Comparison of ENCODE assay signal across 9 cellular contexts in genomic region chr11:65132238-65132987, GRCh38. TPM values are rescaled to one million over a fixed set of nuclear protein-coding genes. Genes with fewer than 3 reads are reported as not detected.
A peak's percentile ranks its signal among the peaks of the same experiment; 100 is the strongest.
DNase-seq lines count a peak whose midpoint lies in the region; ATAC-seq, FAIRE-seq and TF ChIP-seq lines count a peak whose summit lies in the region.
"Had no signal": no experiment of that assay in that cellular context is flagged by ENCODE, and none has a peak within 500 bp of the region (broad histone marks: within the 10 kb centered on the region; RNA-seq: fewer than 3 reads in every experiment).

No MANE protein-coding gene starts in this region.

- TF ChIP-seq RAD21 in HepG2 (CRISPR knock-in tag; IDR thresholded peaks at IDR 0.05): no peak

- TF ChIP-seq EP300 in HepG2 (IDR thresholded peaks at IDR 0.05; ENCODE audit: low read depth in 2 of 2, low read length in 2 of 2) (no peak), HepG2 (CRISPR knock-in tag; IDR thresholded peaks at IDR 0.05; ENCODE audit: borderline replicate concordance) (no peak)

- H3K36me3 ChIP-seq in A673 (ENCODE audit: insufficient read depth, low read length, poor library complexity, severe bottlenecking) (peaks cover 50% of the 10 kb centered on the region), PC-9 (ENCODE audit: low read depth) (peaks cover 43% of the 10 kb centered on the region), HepG2 (replicated peaks in 1 of 2; ENCODE audit: control insufficient read depth in 1 of 2, insufficient read depth in 2 of 2, low read length in 2 of 2) (peaks cover 34 to 50% of the 10 kb centered on the region in 2 experiments), SJCRH30 (peaks cover 15% of the 10 kb centered on the region)

- no peak overlapping the region for H2AFZ ChIP-seq in PC-9
- H2AFZ ChIP-seq in HepG2 (ENCODE audit: low read length): no peak overlapping the region

- 88% methylated on average over 4 of the region's 10 CpGs for WGBS in HepG2 (ENCODE audit: low lambda C conversion rate)
- 71 to 75% methylated on average over 7 to 10 of the region's 10 CpGs for WGBS in lower leg skin, 2 donors

- H4K20me1 ChIP-seq in PC-9 (ENCODE audit: insufficient read depth) (peaks cover 34% of the 10 kb centered on the region), HepG2 (ENCODE audit: insufficient read depth, low read length) (peaks cover 17% of the 10 kb centered on the region)

- TF ChIP-seq POLR2A in GM19193 (IDR thresholded peaks at IDR 0.05; ENCODE audit: extremely low read depth, insufficient read depth, insufficient read length) (peak; percentile 78), HepG2 (IDR thresholded peaks at IDR 0.05; ENCODE audit: insufficient read depth in 1 of 2, low read depth in 2 of 2, low read length in 2 of 2) (no peak), lower leg skin (IDR thresholded peaks at IDR 0.05) (no peak)

- ATAC-seq in HepG2 (no peak), GM21360 (IDR thresholded peaks at IDR 0.05; ENCODE audit: unreplicated experiment) (no peak)

- intact Hi-C loops in A673 (cut with micrococcal nuclease; ENCODE audit: unreplicated experiment) (no loop called here), PC-9 (cut with micrococcal nuclease; ENCODE audit: unreplicated experiment) (no loop called here), HepG2 (cut with micrococcal nuclease; ENCODE audit: unreplicated experiment) (no loop called here), lower leg skin (cut with DNase I; ENCODE audit: low total_unique reads) (no loop called here)

- H3K9me2 ChIP-seq in PC-9 (ENCODE audit: insufficient read depth): no peaks in the 10 kb centered on the region

- POLR2A ChIA-PET in A673 (lab: Charles Lee; ENCODE audit: low non-redundant PET): interaction anchor here (0.7 kb wide), 1 partner anchor 26 kb away, joined by 3 read pairs; no protein-coding TSS in a partner anchor
- POLR2A ChIA-PET in PC-9 (lab: Charles Lee; ENCODE audit: unreplicated experiment): no interaction called here
- POLR2A ChIA-PET in HepG2 (lab: Yijun Ruan, JAX): interaction anchor here (0.8 to 5.1 kb wide), 9 partner anchors 10 to 49 kb away, joined by 3 to 105 read pairs (median 23); partner anchors contain the start of genes CAPN1, FAU, MRPL49 and TM7SF2

- CTCF ChIA-PET in A673 (lab: Charles Lee) (no interaction called here), PC-9 (lab: Charles Lee) (no interaction called here), HepG2 (lab: Yijun Ruan, JAX; ENCODE audit: low intra/inter-chr PET ratio, low total read pairs) (interaction anchor here (1.3 kb wide), 1 partner anchor 48 kb away, joined by 3 read pairs; no protein-coding TSS in a partner anchor)

- FAIRE-seq in HepG2 (lab: Jason Lieb, UNC): no peak
- FAIRE-seq: colon had no signal

- H3K9ac ChIP-seq in HepG2 (ENCODE audit: insufficient read depth, low read depth, low read length): 0 out of 2 replicates have a peak overlapping the region, but pooled peaks have one; percentile 7

- H3K4me1 ChIP-seq in A673 (ENCODE audit: insufficient read depth, low read length, poor library complexity, severe bottlenecking): peaks cover 17% of the 10 kb centered on the region
- peaks cover 19% of the 10 kb centered on the region for H3K4me1 ChIP-seq in PC-9 (replicated peaks; ENCODE audit: insufficient read depth)
- peaks cover 25% of the 10 kb centered on the region for H3K4me1 ChIP-seq in HepG2 (ENCODE audit: insufficient read depth, low read length)
- H3K4me1 ChIP-seq in SJCRH30: peaks cover 6% of the 10 kb centered on the region; the same call in 1 of the 2 replicates

- TF ChIP-seq CTCF in A673 (conservative IDR thresholded peaks at IDR 0.05; ENCODE audit: low read depth, low read length) (no peak), PC-9 (conservative IDR thresholded peaks at IDR 0.05) (no peak), HepG2 (CRISPR knock-in tag; IDR thresholded peaks at IDR 0.05) (no peak), lower leg skin (IDR thresholded peaks at IDR 0.05) (no peak)

- in situ Hi-C loops in HepG2 (cut with HindIII; ENCODE audit: extremely low pct_ligation_motif_present, low pct_unique_long_range_greater_than_20kb): no loop called here

- no peak overlapping the region for H3K27ac ChIP-seq in A673 (ENCODE audit: low read depth, low read length, poor library complexity, severe bottlenecking)
- H3K27ac ChIP-seq in PC-9: no peak overlapping the region
- no peak overlapping the region for H3K27ac ChIP-seq in HepG2 (ENCODE audit: extremely low read length, insufficient read depth, low read length)
- H3K27ac ChIP-seq in SJCRH30: no peak overlapping the region

- H3K79me2 ChIP-seq in PC-9 (ENCODE audit: low read depth): peaks cover 35% of the 10 kb centered on the region
- peaks cover 26% of the 10 kb centered on the region for H3K79me2 ChIP-seq in HepG2 (ENCODE audit: insufficient read depth, low read length)

- peaks cover 49% of the 10 kb centered on the region for H3F3A ChIP-seq in PC-9 (ENCODE audit: insufficient read depth, low read depth)

- H3K4me3 ChIP-seq in A673 (ENCODE audit: low read depth, low read length, poor library complexity, severe bottlenecking) (peak overlapping the region; percentile 70), PC-9 (peak overlapping the region; percentile 92; the same call in 1 of the 2 replicates), HepG2 (replicated peaks in 1 of 3; ENCODE audit: insufficient read depth in 1 of 3, low read depth in 2 of 3, low read length in 3 of 3) (peak overlapping the region; percentile 85 to 94 (median 92); a peak in 4 of 6 replicates), lower leg skin (ENCODE audit: low read depth, poor library complexity, severe bottlenecking) (no peak overlapping the region), SJCRH30 (no peak overlapping the region)

- H3K4me2 ChIP-seq in PC-9: peak overlapping the region; percentile 89
- peak overlapping the region; percentile 92 for H3K4me2 ChIP-seq in HepG2 (ENCODE audit: low read depth, low read length)

- H3K9me3 ChIP-seq in A673 (ENCODE audit: low read depth, low read length, poor library complexity, severe bottlenecking): no peaks in the 10 kb centered on the region
- H3K9me3 ChIP-seq in PC-9 (ENCODE audit: insufficient read depth, low read depth): no peaks in the 10 kb centered on the region
- no peaks in the 10 kb centered on the region for H3K9me3 ChIP-seq in HepG2 (ENCODE audit: low read length)
- H3K9me3 ChIP-seq in SJCRH30 (replicated peaks): no peaks in the 10 kb centered on the region

- H3K27me3 ChIP-seq in A673 (replicated peaks; ENCODE audit: insufficient read depth, low read depth, low read length, poor library complexity): no peaks in the 10 kb centered on the region
- no peaks in the 10 kb centered on the region for H3K27me3 ChIP-seq in PC-9 (ENCODE audit: insufficient read depth, low read depth)
- H3K27me3 ChIP-seq in HepG2 (ENCODE audit: control insufficient read depth in 1 of 2, insufficient read depth in 2 of 2, low read length in 2 of 2): no peaks in the 10 kb centered on the region; a peak in 1 of 5 replicates
- H3K27me3 ChIP-seq in SJCRH30: no peaks in the 10 kb centered on the region

- DNase-seq in A673 (ENCODE audit: low spot score) (no peak), PC-9 (no peak), HepG2 (ENCODE audit: low spot score) (no peak), lower leg skin (ENCODE audit: low spot score in 2 of 2) (no peak), NCI-H1417 treated with DMSO at 0.1 percent for 48 hours (lab: John Stamatoyannopoulos, UW) (no peak), SJCRH30 (no peak)

- BruUV-seq in A673 (replicated peaks; lab: Mats Ljungman, UMichigan) (no TSS peak), PC-9 (replicated peaks; lab: Mats Ljungman, UMichigan) (no TSS peak), HepG2 (replicated peaks; lab: Mats Ljungman, UMichigan) (no TSS peak)

RNA-seq across cellular contexts. Expression of gene SYVN1, which starts 1.9 kb away (rescaled TPM):
- total RNA-seq in A673 (2021) (47.6 and 48.5 TPM in 2 replicates), PC-9 (2021) (40.9 and 51.5 TPM in 2 replicates), HepG2 (2016; rRNA removed; fragmentation: Illumina TruSeq; extraction: Trizol) (7.4 and 10.3 TPM in 2 replicates), lower leg skin (10 to 100 TPM; 21.9 to 60.3 (median 47.8) TPM)
- 5.5 and 6.4 TPM in 2 replicates for total RNA-seq in HepG2 (2016; cell fraction: cytosol; rRNA removed; fragmentation: Illumina TruSeq; extraction: Trizol; ENCODE audit: low read depth)
- total RNA-seq in HepG2 (2016; cell fraction: insoluble cytoplasmic fraction; rRNA removed; fragmentation: Illumina TruSeq; extraction: Trizol): 7.6 and 9.3 TPM in 2 replicates
- 5.6 and 6.7 TPM in 2 replicates for total RNA-seq in HepG2 (2016; cell fraction: membrane; rRNA removed; fragmentation: Illumina TruSeq; extraction: Trizol)
- 25.3 and 26.9 TPM in 2 replicates for total RNA-seq in HepG2 (2016; cell fraction: nucleus; rRNA removed; fragmentation: Illumina TruSeq; extraction: Trizol)
- 22.5 and 25.8 TPM in 2 replicates for polyA plus RNA-seq in HepG2 (2011; rRNA removed)
- polyA plus RNA-seq in HepG2 (2011; cell fraction: cytosol; rRNA removed): 17.6 and 23.4 TPM in 2 replicates
- polyA plus RNA-seq in HepG2 (2011; cell fraction: nucleus; rRNA removed): 115 and 119 TPM in 2 replicates
- polyA plus RNA-seq in HepG2 (2012): 33.9 and 47.9 TPM in 2 replicates
- polyA plus RNA-seq in HepG2 (2016; cell fraction: cytosol; fragmentation: Illumina TruSeq; extraction: Trizol; ENCODE audit: low read depth): 2.0 and 2.2 TPM in 2 replicates
- 7.4 and 12.4 TPM in 2 replicates for polyA plus RNA-seq in HepG2 (2016; cell fraction: insoluble cytoplasmic fraction; fragmentation: Illumina TruSeq; extraction: Trizol; ENCODE audit: low read depth)
- 3.4 and 4.9 TPM in 2 replicates for polyA plus RNA-seq in HepG2 (2016; cell fraction: membrane; fragmentation: Illumina TruSeq; extraction: Trizol; ENCODE audit: low read depth)
- 64.5 and 69.0 TPM in 2 replicates for polyA plus RNA-seq in HepG2 (2016; cell fraction: nucleus; fragmentation: Illumina TruSeq; extraction: Trizol; ENCODE audit: insufficient read depth, low read depth)
- 98.7 and 122 TPM in 2 replicates for polyA minus RNA-seq in HepG2 (2011; rRNA and poly(A)+ RNA removed; ENCODE audit: low replicate concordance)
- 35.8 and 47.2 TPM in 2 replicates for polyA minus RNA-seq in HepG2 (2011; cell fraction: cytosol; rRNA and poly(A)+ RNA removed)
- polyA minus RNA-seq in HepG2 (2011; cell fraction: nucleus; rRNA and poly(A)+ RNA removed): 51.0 and 56.2 TPM in 2 replicates
- total RNA-seq in SJCRH30 (2014; rRNA removed; shearing (Covaris generic)): 7.8 and 8.4 TPM in 2 replicates

RNA-seq across cellular contexts. Expression of gene MRPL49, which starts 10.3 kb away (rescaled TPM):
- total RNA-seq in A673 (2021) (90.2 and 91.0 TPM in 2 replicates), PC-9 (2021) (84.5 and 95.0 TPM in 2 replicates), HepG2 (2016; rRNA removed; fragmentation: Illumina TruSeq; extraction: Trizol) (53.3 and 63.2 TPM in 2 replicates), lower leg skin (100 to 1,000 TPM in 1 of 4 donors, 10 to 100 TPM in 3; 61.0 to 107 (median 82.4) TPM)
- total RNA-seq in HepG2 (2016; cell fraction: cytosol; rRNA removed; fragmentation: Illumina TruSeq; extraction: Trizol; ENCODE audit: low read depth): 9.5 and 10.0 TPM in 2 replicates
- 54.6 and 65.9 TPM in 2 replicates for total RNA-seq in HepG2 (2016; cell fraction: insoluble cytoplasmic fraction; rRNA removed; fragmentation: Illumina TruSeq; extraction: Trizol)
- total RNA-seq in HepG2 (2016; cell fraction: membrane; rRNA removed; fragmentation: Illumina TruSeq; extraction: Trizol): 26.1 and 26.5 TPM in 2 replicates
- total RNA-seq in HepG2 (2016; cell fraction: nucleus; rRNA removed; fragmentation: Illumina TruSeq; extraction: Trizol): 17.5 and 18.4 TPM in 2 replicates
- 39.2 and 41.4 TPM in 2 replicates for polyA plus RNA-seq in HepG2 (2011; rRNA removed)
- 45.2 and 53.6 TPM in 2 replicates for polyA plus RNA-seq in HepG2 (2011; cell fraction: cytosol; rRNA removed)
- 10.1 and 14.8 TPM in 2 replicates for polyA plus RNA-seq in HepG2 (2011; cell fraction: nucleus; rRNA removed)
- 19.0 and 22.8 TPM in 2 replicates for polyA plus RNA-seq in HepG2 (2012)
- 7.7 TPM in 2 replicates for polyA plus RNA-seq in HepG2 (2016; cell fraction: cytosol; fragmentation: Illumina TruSeq; extraction: Trizol; ENCODE audit: low read depth)
- polyA plus RNA-seq in HepG2 (2016; cell fraction: insoluble cytoplasmic fraction; fragmentation: Illumina TruSeq; extraction: Trizol; ENCODE audit: low read depth): 66.0 and 68.9 TPM in 2 replicates
- 17.1 and 17.2 TPM in 2 replicates for polyA plus RNA-seq in HepG2 (2016; cell fraction: membrane; fragmentation: Illumina TruSeq; extraction: Trizol; ENCODE audit: low read depth)
- 27.1 and 27.9 TPM in 2 replicates for polyA plus RNA-seq in HepG2 (2016; cell fraction: nucleus; fragmentation: Illumina TruSeq; extraction: Trizol; ENCODE audit: insufficient read depth, low read depth)
- 32.3 and 86.6 TPM in 2 replicates for polyA minus RNA-seq in HepG2 (2011; rRNA and poly(A)+ RNA removed; ENCODE audit: low replicate concordance)
- polyA minus RNA-seq in HepG2 (2011; cell fraction: cytosol; rRNA and poly(A)+ RNA removed): 14.0 and 16.4 TPM in 2 replicates
- polyA minus RNA-seq in HepG2 (2011; cell fraction: nucleus; rRNA and poly(A)+ RNA removed): 11.6 and 13.6 TPM in 2 replicates
- total RNA-seq in SJCRH30 (2014; rRNA removed; shearing (Covaris generic)): 51.5 and 58.9 TPM in 2 replicates

RNA-seq across cellular contexts. Expression of gene FAU, which starts 10.5 kb away (rescaled TPM):
- total RNA-seq in A673 (2021): 920 and 956 TPM in 2 replicates
- 973 and 1,165 TPM in 2 replicates for total RNA-seq in PC-9 (2021)
- 869 and 1,024 TPM in 2 replicates for total RNA-seq in HepG2 (2016; rRNA removed; fragmentation: Illumina TruSeq; extraction: Trizol)
- 647 and 670 TPM in 2 replicates for total RNA-seq in HepG2 (2016; cell fraction: cytosol; rRNA removed; fragmentation: Illumina TruSeq; extraction: Trizol; ENCODE audit: low read depth)
- 906 and 1,117 TPM in 2 replicates for total RNA-seq in HepG2 (2016; cell fraction: insoluble cytoplasmic fraction; rRNA removed; fragmentation: Illumina TruSeq; extraction: Trizol)
- total RNA-seq in HepG2 (2016; cell fraction: membrane; rRNA removed; fragmentation: Illumina TruSeq; extraction: Trizol): 759 and 784 TPM in 2 replicates
- total RNA-seq in HepG2 (2016; cell fraction: nucleus; rRNA removed; fragmentation: Illumina TruSeq; extraction: Trizol): 357 and 372 TPM in 2 replicates
- polyA plus RNA-seq in HepG2 (2011; rRNA removed): 374 and 392 TPM in 2 replicates
- 479 and 733 TPM in 2 replicates for polyA plus RNA-seq in HepG2 (2011; cell fraction: cytosol; rRNA removed)
- 228 and 230 TPM in 2 replicates for polyA plus RNA-seq in HepG2 (2011; cell fraction: nucleus; rRNA removed)
- polyA plus RNA-seq in HepG2 (2012): 713 and 760 TPM in 2 replicates
- 645 and 677 TPM in 2 replicates for polyA plus RNA-seq in HepG2 (2016; cell fraction: cytosol; fragmentation: Illumina TruSeq; extraction: Trizol; ENCODE audit: low read depth)
- 876 and 937 TPM in 2 replicates for polyA plus RNA-seq in HepG2 (2016; cell fraction: insoluble cytoplasmic fraction; fragmentation: Illumina TruSeq; extraction: Trizol; ENCODE audit: low read depth)
- polyA plus RNA-seq in HepG2 (2016; cell fraction: membrane; fragmentation: Illumina TruSeq; extraction: Trizol; ENCODE audit: low read depth): 684 and 723 TPM in 2 replicates
- 488 and 523 TPM in 2 replicates for polyA plus RNA-seq in HepG2 (2016; cell fraction: nucleus; fragmentation: Illumina TruSeq; extraction: Trizol; ENCODE audit: insufficient read depth, low read depth)
- polyA minus RNA-seq in HepG2 (2011; rRNA and poly(A)+ RNA removed; ENCODE audit: low replicate concordance): 284 and 286 TPM in 2 replicates
- 148 and 154 TPM in 2 replicates for polyA minus RNA-seq in HepG2 (2011; cell fraction: cytosol; rRNA and poly(A)+ RNA removed)
- 68.0 and 81.7 TPM in 2 replicates for polyA minus RNA-seq in HepG2 (2011; cell fraction: nucleus; rRNA and poly(A)+ RNA removed)
- total RNA-seq in lower leg skin: 1,000 to 10,000 TPM in 2 of 4 donors, 100 to 1,000 TPM in 2; 574 to 1,562 (median 887) TPM
- total RNA-seq in SJCRH30 (2014; rRNA removed; shearing (Covaris generic)): 281 and 356 TPM in 2 replicates

RNA-seq across cellular contexts. Expression of gene ZNHIT2, which starts 14.9 kb away (rescaled TPM):
- total RNA-seq in A673 (2021) (22.3 and 27.4 TPM in 2 replicates), PC-9 (2021) (13.7 and 22.3 TPM in 2 replicates), HepG2 (2016; rRNA removed; fragmentation: Illumina TruSeq; extraction: Trizol) (5.7 and 6.5 TPM in 2 replicates), lower leg skin (10 to 100 TPM; 10.7 to 24.9 (median 17.7) TPM)
- 2.9 and 4.3 TPM in 2 replicates for total RNA-seq in HepG2 (2016; cell fraction: cytosol; rRNA removed; fragmentation: Illumina TruSeq; extraction: Trizol; ENCODE audit: low read depth)
- 5.4 and 6.3 TPM in 2 replicates for total RNA-seq in HepG2 (2016; cell fraction: insoluble cytoplasmic fraction; rRNA removed; fragmentation: Illumina TruSeq; extraction: Trizol)
- total RNA-seq in HepG2 (2016; cell fraction: membrane; rRNA removed; fragmentation: Illumina TruSeq; extraction: Trizol): 3.5 and 4.3 TPM in 2 replicates
- 3.6 and 3.9 TPM in 2 replicates for total RNA-seq in HepG2 (2016; cell fraction: nucleus; rRNA removed; fragmentation: Illumina TruSeq; extraction: Trizol)
- 1.1 TPM in 2 replicates for polyA plus RNA-seq in HepG2 (2011; rRNA removed)
- polyA plus RNA-seq in HepG2 (2011; cell fraction: cytosol; rRNA removed): 0.86 and 2.0 TPM in 2 replicates
- 1.7 and 2.2 TPM in 2 replicates for polyA plus RNA-seq in HepG2 (2011; cell fraction: nucleus; rRNA removed)
- 1.6 and 2.5 TPM in 2 replicates for polyA plus RNA-seq in HepG2 (2012)
- 3.0 and 3.1 TPM in 2 replicates for polyA plus RNA-seq in HepG2 (2016; cell fraction: cytosol; fragmentation: Illumina TruSeq; extraction: Trizol; ENCODE audit: low read depth)
- polyA plus RNA-seq in HepG2 (2016; cell fraction: insoluble cytoplasmic fraction; fragmentation: Illumina TruSeq; extraction: Trizol; ENCODE audit: low read depth): 4.0 and 4.7 TPM in 2 replicates
- 2.8 and 2.9 TPM in 2 replicates for polyA plus RNA-seq in HepG2 (2016; cell fraction: membrane; fragmentation: Illumina TruSeq; extraction: Trizol; ENCODE audit: low read depth)
- 6.2 and 6.5 TPM in 2 replicates for polyA plus RNA-seq in HepG2 (2016; cell fraction: nucleus; fragmentation: Illumina TruSeq; extraction: Trizol; ENCODE audit: insufficient read depth, low read depth)
- 3.0 and 5.8 TPM in 2 replicates for polyA minus RNA-seq in HepG2 (2011; rRNA and poly(A)+ RNA removed; ENCODE audit: low replicate concordance)
- polyA minus RNA-seq in HepG2 (2011; cell fraction: cytosol; rRNA and poly(A)+ RNA removed): 2.4 and 3.3 TPM in 2 replicates
- polyA minus RNA-seq in HepG2 (2011; cell fraction: nucleus; rRNA and poly(A)+ RNA removed): 0.75 and 4.1 TPM in 2 replicates
- total RNA-seq in SJCRH30 (2014; rRNA removed; shearing (Covaris generic)): 8.3 and 9.4 TPM in 2 replicates

RNA-seq across cellular contexts. Expression of gene TM7SF2, which starts 20.7 kb away (rescaled TPM):
- total RNA-seq in A673 (2021) (37.8 and 50.5 TPM in 2 replicates), PC-9 (2021) (49.5 and 72.3 TPM in 2 replicates), HepG2 (2016; rRNA removed; fragmentation: Illumina TruSeq; extraction: Trizol) (28.8 and 66.9 TPM in 2 replicates), lower leg skin (100 to 1,000 TPM; 118 to 374 (median 160) TPM)
- total RNA-seq in HepG2 (2016; cell fraction: cytosol; rRNA removed; fragmentation: Illumina TruSeq; extraction: Trizol; ENCODE audit: low read depth): 49.5 and 66.5 TPM in 2 replicates
- total RNA-seq in HepG2 (2016; cell fraction: insoluble cytoplasmic fraction; rRNA removed; fragmentation: Illumina TruSeq; extraction: Trizol): 29.7 and 70.5 TPM in 2 replicates
- total RNA-seq in HepG2 (2016; cell fraction: membrane; rRNA removed; fragmentation: Illumina TruSeq; extraction: Trizol): 64.7 and 77.2 TPM in 2 replicates
- total RNA-seq in HepG2 (2016; cell fraction: nucleus; rRNA removed; fragmentation: Illumina TruSeq; extraction: Trizol): 57.7 and 67.5 TPM in 2 replicates
- polyA plus RNA-seq in HepG2 (2011; rRNA removed): 56.0 and 75.6 TPM in 2 replicates
- 60.6 and 76.1 TPM in 2 replicates for polyA plus RNA-seq in HepG2 (2011; cell fraction: cytosol; rRNA removed)
- polyA plus RNA-seq in HepG2 (2011; cell fraction: nucleus; rRNA removed): 104 and 129 TPM in 2 replicates
- 25.8 and 43.4 TPM in 2 replicates for polyA plus RNA-seq in HepG2 (2012)
- polyA plus RNA-seq in HepG2 (2016; cell fraction: cytosol; fragmentation: Illumina TruSeq; extraction: Trizol; ENCODE audit: low read depth): 66.7 and 89.2 TPM in 2 replicates
- polyA plus RNA-seq in HepG2 (2016; cell fraction: insoluble cytoplasmic fraction; fragmentation: Illumina TruSeq; extraction: Trizol; ENCODE audit: low read depth): 41.3 and 42.6 TPM in 2 replicates
- polyA plus RNA-seq in HepG2 (2016; cell fraction: membrane; fragmentation: Illumina TruSeq; extraction: Trizol; ENCODE audit: low read depth): 71.6 and 83.6 TPM in 2 replicates
- 137 and 142 TPM in 2 replicates for polyA plus RNA-seq in HepG2 (2016; cell fraction: nucleus; fragmentation: Illumina TruSeq; extraction: Trizol; ENCODE audit: insufficient read depth, low read depth)
- polyA minus RNA-seq in HepG2 (2011; rRNA and poly(A)+ RNA removed; ENCODE audit: low replicate concordance): 18.1 and 162 TPM in 2 replicates
- 25.1 and 27.4 TPM in 2 replicates for polyA minus RNA-seq in HepG2 (2011; cell fraction: cytosol; rRNA and poly(A)+ RNA removed)
- polyA minus RNA-seq in HepG2 (2011; cell fraction: nucleus; rRNA and poly(A)+ RNA removed): 28.7 and 33.4 TPM in 2 replicates
- 2.9 and 3.7 TPM in 2 replicates for total RNA-seq in SJCRH30 (2014; rRNA removed; shearing (Covaris generic))

Comparison
In these comparisons a context has a peak if more than half of its experiments do, and no peak if none do; other contexts are left out.
1. H3K4me3 ChIP-seq: peak in A673 (single experiment), PC-9 (single experiment) and HepG2 (3 of 3); none in lower leg skin (single experiment) and SJCRH30 (single experiment).